19 cellular contexts compared by ENCODE assay signal in genomic region chr2:231356474-231356849, GRCh38. TPM values are rescaled to one million over a fixed set of nuclear protein-coding genes. Genes with fewer than 3 reads are reported as not detected.
DNase-seq lines count a peak whose midpoint lies in the region; ATAC-seq and TF ChIP-seq lines count a peak whose summit lies in the region.
"Had no signal": no experiment of that assay in that cellular context is flagged by ENCODE, and none has a peak within 500 bp of the region (broad histone marks: within the 10 kb centered on the region; RNA-seq: fewer than 3 reads in every experiment).

No MANE protein-coding gene starts in this region.

- no peaks in the 10 kb centered on the region for H4K20me1 ChIP-seq in KMS-11 (ENCODE audit: insufficient read depth)

- H4K8ac ChIP-seq in mesendoderm (ENCODE audit: low read depth, low read length): no peak overlapping the region

- no peak overlapping the region for H2BK15ac ChIP-seq in mesendoderm (replicated peaks; ENCODE audit: low read depth)

- no peak overlapping the region for H3K23ac ChIP-seq in mesendoderm (ENCODE audit: low read length)

- H3K56ac ChIP-seq in mesendoderm (ENCODE audit: low read length): no peak overlapping the region

- H2BK5ac ChIP-seq in mesendoderm (ENCODE audit: low read length): no peak overlapping the region

- H3K36me3 ChIP-seq in KMS-11 (ENCODE audit: insufficient read depth): no peaks in the 10 kb centered on the region
- H3K36me3 ChIP-seq in mesendoderm (ENCODE audit: control insufficient read depth, insufficient read depth, low read length): no peaks in the 10 kb centered on the region

- no peak for ATAC-seq in HG03469 (IDR thresholded peaks at IDR 0.05; ENCODE audit: unreplicated experiment)
- ATAC-seq: A549, GM12878 had no signal

- H2AK5ac ChIP-seq in mesendoderm (ENCODE audit: low read length): no peak overlapping the region

- no peaks in the 10 kb centered on the region for H3K79me1 ChIP-seq in mesendoderm (ENCODE audit: low read length)

- WGBS in mesendoderm (ENCODE audit: extremely low coverage, insufficient coverage, low lambda C conversion rate): no CpG with 5 or more reads among the region's 5 CpGs

- no peaks in the 10 kb centered on the region for H3K79me2 ChIP-seq in KMS-11 (ENCODE audit: insufficient read depth, low read depth)
- H3K79me2 ChIP-seq in mesendoderm (ENCODE audit: control insufficient read depth, insufficient read depth, low read length): no peaks in the 10 kb centered on the region

- H3K27ac ChIP-seq in AG04450 (ENCODE audit: low read depth, low read length) (no peak overlapping the region), KMS-11 (peak overlapping the region; percentile 96), mesendoderm (ENCODE audit: low read depth, low read length) (no peak overlapping the region)
- H3K27ac ChIP-seq: A549, PC-9, SK-N-MC had no signal

- peak overlapping the region; percentile 76 for H2AFZ ChIP-seq in KMS-11 (ENCODE audit: low read depth)
- H2AFZ ChIP-seq: PC-9 had no signal

- peak overlapping the region; percentile 31 for H3K4me2 ChIP-seq in KMS-11
- no peak overlapping the region for H3K4me2 ChIP-seq in mesendoderm (ENCODE audit: low read length)
- H3K4me2 ChIP-seq: A549, PC-9 had no signal

- no peak overlapping the region for H4K5ac ChIP-seq in mesendoderm (ENCODE audit: low read length)

- H3K4me3 ChIP-seq in AG04450 (ENCODE audit: low read depth, low read length): no peak overlapping the region
- peak overlapping the region; percentile 4 for H3K4me3 ChIP-seq in KMS-11 (IDR thresholded peaks at IDR 0.05; ENCODE audit: insufficient read depth, low read depth, low read length)
- no peak overlapping the region for H3K4me3 ChIP-seq in choroid plexus epithelial cell (ENCODE audit: low read depth, low read length)
- no peak overlapping the region for H3K4me3 ChIP-seq in mesendoderm (ENCODE audit: low read length)
- H3K4me3 ChIP-seq: A549, GM12878, PC-9, SK-N-MC had no signal

- H3K18ac ChIP-seq in mesendoderm (ENCODE audit: low read length): no peak overlapping the region

- no peak overlapping the region for H2BK120ac ChIP-seq in mesendoderm (ENCODE audit: low read depth, low read length)

- DNase-seq in AG04450 (ENCODE audit: low read depth, low spot score) (peak; percentile 11), choroid plexus epithelial cell (ENCODE audit: low read depth) (peak; percentile 43), left kidney (ENCODE audit: low read depth, low spot score) (peak; percentile 57), mesendoderm (no peak)
- no peak for DNase-seq in activated effector memory CD4-positive, alpha-beta T cell treated with Interleukin-2 at 50 U/mL for 16 hours
- no peak for DNase-seq in activated CD4-positive, alpha-beta T cell treated with anti-CD3 and anti-CD28 coated beads for 48 hours
- DNase-seq: C1 segment of cervical spinal cord, DMS 273 treated with DMSO at 0.1 percent for 48 hours, GDM1, GOT3, Kasumi-1, NCI-H1930, NCI-H748 treated with DMSO at 0.1 percent for 48 hours, PC-9 had no signal

- H3K9me3 ChIP-seq in AG04450 (ENCODE audit: control insufficient read depth, insufficient read depth, low read length): no peaks in the 10 kb centered on the region; the same call in 1 of the 2 replicates
- H3K9me3 ChIP-seq: A549 had no signal

- H3K9ac ChIP-seq in KMS-11 (peak overlapping the region; percentile 61), mesendoderm (ENCODE audit: low read length) (no peak overlapping the region)

- TF ChIP-seq CTCF in AG04450 (IDR thresholded peaks at IDR 0.05; ENCODE audit: low read depth, low read length) (no peak), KMS-11 (conservative IDR thresholded peaks at IDR 0.05; ENCODE audit: low read depth, low read length) (no peak), choroid plexus epithelial cell (conservative IDR thresholded peaks at IDR 0.05; ENCODE audit: low read depth, low read length) (no peak)

- CTCF ChIA-PET in AG04450 (lab: Charles Lee): interaction anchor here (1.3 kb wide), 1 partner anchor 9 kb away, joined by 3 read pairs; no protein-coding TSS in a partner anchor

- H3K4ac ChIP-seq in mesendoderm (ENCODE audit: low read depth, low read length): no peak overlapping the region

- H3K27me3 ChIP-seq in AG04450 (ENCODE audit: control insufficient read depth, insufficient read depth, low read length) (no peaks in the 10 kb centered on the region), KMS-11 (ENCODE audit: insufficient read depth, low read depth) (no peaks in the 10 kb centered on the region), mesendoderm (ENCODE audit: insufficient read depth, low read length, poor library complexity) (no peaks in the 10 kb centered on the region)

- H3K4me1 ChIP-seq in KMS-11 (ENCODE audit: low read depth, poor library complexity, severe bottlenecking) (peaks cover 31% of the 10 kb centered on the region), mesendoderm (ENCODE audit: control insufficient read depth, low read depth, low read length) (peaks cover 8% of the 10 kb centered on the region)
- H3K4me1 ChIP-seq: A549 had no signal

- POLR2A ChIA-PET in AG04450 (lab: Yijun Ruan, JAX): no interaction called here

RNA-seq across cellular contexts. Expression of gene B3GNT7, which starts 39.0 kb away (rescaled TPM):
- 0.02 and 0.06 TPM in 2 replicates for polyA plus RNA-seq in AG04450 (2011; rRNA removed)
- polyA minus RNA-seq in AG04450 (2011; rRNA and poly(A)+ RNA removed): 0.09 and 0.13 TPM in 2 replicates
- 121 TPM for polyA plus RNA-seq in mesendoderm (2013, experiment 1 of 2)
- 118 TPM for polyA plus RNA-seq in mesendoderm (2013, experiment 2 of 2)

Comparison
In these comparisons a context has a peak if more than half of its experiments do, and no peak if none do; other contexts are left out.
1. DNase-seq: peak in AG04450 (single experiment), choroid plexus epithelial cell (single experiment) and left kidney (single experiment); none in mesendoderm (single experiment), activated effector memory CD4-positive, alpha-beta T cell treated with Interleukin-2 at 50 U/mL for 16 hours (single experiment) and activated CD4-positive, alpha-beta T cell treated with anti-CD3 and anti-CD28 coated beads for 48 hours (single experiment).